In genomic region chr7:100342761-100343160, GRCh38 we compare ENCODE assay signal across 21 cellular contexts. TPM values are rescaled to one million over a fixed set of nuclear protein-coding genes. Genes with fewer than 3 reads are reported as not detected.
DNase-seq lines count a peak whose midpoint lies in the region; ATAC-seq, FAIRE-seq and TF ChIP-seq lines count a peak whose summit lies in the region.
"Had no signal": no experiment of that assay in that cellular context is flagged by ENCODE, and none has a peak within 500 bp of the region (broad histone marks: within the 10 kb centered on the region; RNA-seq: fewer than 3 reads in every experiment).

No MANE protein-coding gene starts in this region.

- peaks cover 65% of the 10 kb centered on the region for H3K36me3 Mint-ChIP-seq in stimulated activated naive CD8-positive, alpha-beta T cell treated with anti-CD3 and anti-CD28 coated beads, Interleukin-15, Interleukin-2, amounts not matched to agents 100 ng/mL and 50 ng/mL, for 24 hours (ENCODE audit: low read depth)
- H3K36me3 Mint-ChIP-seq in astrocyte (ENCODE audit: low read depth, unreplicated experiment): peaks cover 19% of the 10 kb centered on the region

- H3K9ac ChIP-seq in astrocyte (ENCODE audit: low read length): no peak overlapping the region

- no peak overlapping the region for H3K4me3 ChIP-seq in astrocyte (ENCODE audit: insufficient read depth, low read depth, low read length)
- H3K4me3 ChIP-seq: sigmoid colon, SJSA1 had no signal

- peaks cover 12% of the 10 kb centered on the region for H3K4me1 ChIP-seq in astrocyte (ENCODE audit: insufficient read depth, low read length)

- FAIRE-seq in astrocyte (lab: Jason Lieb, UNC): no peak

- no peaks in the 10 kb centered on the region for H3K9me3 ChIP-seq in astrocyte (ENCODE audit: insufficient read depth, low read depth, low read length)
- H3K9me3 ChIP-seq: sigmoid colon, SJSA1 had no signal

- ATAC-seq in stimulated activated naive CD8-positive, alpha-beta T cell treated with anti-CD3 and anti-CD28 coated beads, Interleukin-15, amount 100 ng/mL, for 72 hours: no peak
- ATAC-seq in left lobe of liver (peak; percentile 64), GM19455 (IDR thresholded peaks at IDR 0.05; ENCODE audit: unreplicated experiment) (no peak)
- ATAC-seq: activated T-cell treated with anti-CD3 and anti-CD28 coated beads, Interleukin-2, amount 50 U/mL, for 72 hours had no signal

- no peak overlapping the region for H3K4me3 Mint-ChIP-seq in stimulated activated naive CD8-positive, alpha-beta T cell treated with anti-CD3 and anti-CD28 coated beads, Interleukin-15, Interleukin-2, amounts not matched to agents 100 ng/mL and 50 ng/mL, for 24 hours
- H3K4me3 Mint-ChIP-seq in stimulated activated naive CD8-positive, alpha-beta T cell treated with anti-CD3 and anti-CD28 coated beads, Interleukin-15, amount 100 ng/mL, for 72 hours: no peak overlapping the region
- H3K4me3 Mint-ChIP-seq in astrocyte (ENCODE audit: unreplicated experiment): no peak overlapping the region
- H3K4me3 Mint-ChIP-seq: activated T-cell treated with anti-CD3 and anti-CD28 coated beads, Interleukin-2, amount 50 U/mL, for 72 hours; dendritic cell treated with granulocyte-macrophage colony-stimulating factor and Interleukin-4, amounts not matched to agents 40 ng/mL and 50 ng/mL, for 4 days had no signal

- no peaks in the 10 kb centered on the region for H3K27me3 ChIP-seq in astrocyte (ENCODE audit: insufficient read depth, low read length)
- H3K27me3 ChIP-seq: sigmoid colon, SJSA1 had no signal

- H3K4me1 Mint-ChIP-seq in stimulated activated naive CD8-positive, alpha-beta T cell treated with anti-CD3 and anti-CD28 coated beads, Interleukin-15, Interleukin-2, amounts not matched to agents 100 ng/mL and 50 ng/mL, for 24 hours (ENCODE audit: low read depth): peaks cover 67% of the 10 kb centered on the region
- H3K4me1 Mint-ChIP-seq in stimulated activated naive CD8-positive, alpha-beta T cell treated with anti-CD3 and anti-CD28 coated beads, Interleukin-15, amount 100 ng/mL, for 72 hours: peaks cover 75% of the 10 kb centered on the region
- H3K4me1 Mint-ChIP-seq in astrocyte (ENCODE audit: low read depth, unreplicated experiment): peaks cover 13% of the 10 kb centered on the region

- no peaks in the 10 kb centered on the region for H3K27me3 Mint-ChIP-seq in stimulated activated naive CD8-positive, alpha-beta T cell treated with anti-CD3 and anti-CD28 coated beads, Interleukin-15, Interleukin-2, amounts not matched to agents 100 ng/mL and 50 ng/mL, for 24 hours
- no peaks in the 10 kb centered on the region for H3K27me3 Mint-ChIP-seq in stimulated activated naive CD8-positive, alpha-beta T cell treated with anti-CD3 and anti-CD28 coated beads, Interleukin-15, amount 100 ng/mL, for 72 hours
- H3K27me3 Mint-ChIP-seq in astrocyte (ENCODE audit: low read depth, unreplicated experiment): no peaks in the 10 kb centered on the region
- H3K27me3 Mint-ChIP-seq: dendritic cell treated with granulocyte-macrophage colony-stimulating factor and Interleukin-4, amounts not matched to agents 40 ng/mL and 50 ng/mL, for 4 days had no signal

- no peak for TF ChIP-seq CTCF in astrocyte (IDR thresholded peaks at IDR 0.05; ENCODE audit: insufficient read depth, low read depth, low read length)

- no peak overlapping the region for H3K4me2 ChIP-seq in astrocyte (ENCODE audit: low read length)

- H4K20me1 ChIP-seq in astrocyte (ENCODE audit: insufficient read depth, low read length): peaks cover 45% of the 10 kb centered on the region

- H3K27ac Mint-ChIP-seq in stimulated activated naive CD8-positive, alpha-beta T cell treated with anti-CD3 and anti-CD28 coated beads, Interleukin-15, Interleukin-2, amounts not matched to agents 100 ng/mL and 50 ng/mL, for 24 hours: peak overlapping the region; percentile 61
- no peak overlapping the region for H3K27ac Mint-ChIP-seq in stimulated activated naive CD8-positive, alpha-beta T cell treated with anti-CD3 and anti-CD28 coated beads, Interleukin-15, amount 100 ng/mL, for 72 hours
- peak overlapping the region; percentile 58 for H3K27ac Mint-ChIP-seq in astrocyte (ENCODE audit: unreplicated experiment)
- H3K27ac Mint-ChIP-seq: dendritic cell treated with granulocyte-macrophage colony-stimulating factor and Interleukin-4, amounts not matched to agents 40 ng/mL and 50 ng/mL, for 4 days had no signal

- H3K27ac ChIP-seq in astrocyte (ENCODE audit: low read depth, low read length): no peak overlapping the region
- H3K27ac ChIP-seq: SJSA1 had no signal

- peaks cover 21% of the 10 kb centered on the region for H3K79me2 ChIP-seq in astrocyte (ENCODE audit: insufficient read depth, low read length)

- H2AFZ ChIP-seq in astrocyte (ENCODE audit: low read depth, low read length): no peak overlapping the region

- H3K9me3 Mint-ChIP-seq in stimulated activated naive CD8-positive, alpha-beta T cell treated with anti-CD3 and anti-CD28 coated beads, Interleukin-15, Interleukin-2, amounts not matched to agents 100 ng/mL and 50 ng/mL, for 24 hours: no peaks in the 10 kb centered on the region
- no peaks in the 10 kb centered on the region for H3K9me3 Mint-ChIP-seq in stimulated activated naive CD8-positive, alpha-beta T cell treated with anti-CD3 and anti-CD28 coated beads, Interleukin-15, amount 100 ng/mL, for 72 hours
- H3K9me3 Mint-ChIP-seq in astrocyte (ENCODE audit: unreplicated experiment): no peaks in the 10 kb centered on the region
- H3K9me3 Mint-ChIP-seq: activated T-cell treated with anti-CD3 and anti-CD28 coated beads, Interleukin-2, amount 50 U/mL, for 72 hours; dendritic cell treated with granulocyte-macrophage colony-stimulating factor and Interleukin-4, amounts not matched to agents 40 ng/mL and 50 ng/mL, for 4 days had no signal

- H3K36me3 ChIP-seq in astrocyte (ENCODE audit: insufficient read depth, low read length): peaks cover 16% of the 10 kb centered on the region

- DNase-seq in stimulated activated naive CD8-positive, alpha-beta T cell treated with anti-CD3 and anti-CD28 coated beads, Interleukin-15, amount 100 ng/mL, for 72 hours: no peak
- DNase-seq in astrocyte (ENCODE audit: low read depth) (no peak), left lobe of liver (ENCODE audit: low spot score) (no peak), NCI-H1105 (lab: John Stamatoyannopoulos, UW) (no peak), NCI-H2081 treated with DMSO at 0.1 percent for 48 hours (lab: John Stamatoyannopoulos, UW) (no peak), putamen (ENCODE audit: low spot score) (no peak)
- DNase-seq: activated CD4-positive, alpha-beta T cell treated with anti-CD3 and anti-CD28 coated beads for 4 hours; activated T-cell treated with anti-CD3 and anti-CD28 coated beads, Interleukin-2, amount 50 U/mL, for 72 hours; DMS 273 treated with DMSO at 0.1 percent for 48 hours; glutamatergic neuron; NCI-H187 treated with DMSO at 0.1 percent for 48 hours; NCI-H510A; sigmoid colon; T1000 had no signal

RNA-seq across cellular contexts. Expression of gene PILRB, which starts 15.2 kb away (rescaled TPM):
- 19.9 and 21.1 TPM in 2 replicates for total RNA-seq in astrocyte
- 28.6 TPM for total RNA-seq in left lobe of liver

RNA-seq across cellular contexts. Expression of gene PILRA, which starts 30.5 kb away (rescaled TPM):
- total RNA-seq in astrocyte (2.3 and 3.0 TPM in 2 replicates), left lobe of liver (1.4 TPM)

RNA-seq across cellular contexts. Expression of gene SPDYE3, which starts 35.3 kb away (rescaled TPM):
- not detected in 2 replicates for total RNA-seq in astrocyte
- total RNA-seq in left lobe of liver: not detected
- total RNA-seq: activated T-cell treated with anti-CD3 and anti-CD28 coated beads, Interleukin-2, amount 50 U/mL, for 72 hours; M059J; mesenteric fat pad; sigmoid colon; SJSA1; temporal lobe had no signal

Comparison
In these comparisons a context has a peak if more than half of its experiments do, and no peak if none do; other contexts are left out.
1. H3K27ac Mint-ChIP-seq: peak in stimulated activated naive CD8-positive, alpha-beta T cell treated with anti-CD3 and anti-CD28 coated beads, Interleukin-15, Interleukin-2, amounts not matched to agents 100 ng/mL and 50 ng/mL, for 24 hours (single experiment) and astrocyte (single experiment); none in stimulated activated naive CD8-positive, alpha-beta T cell treated with anti-CD3 and anti-CD28 coated beads, Interleukin-15, amount 100 ng/mL, for 72 hours (0 of 2).